ENCODE assay signal across 1 cellular context in the genomic region with DNA sequence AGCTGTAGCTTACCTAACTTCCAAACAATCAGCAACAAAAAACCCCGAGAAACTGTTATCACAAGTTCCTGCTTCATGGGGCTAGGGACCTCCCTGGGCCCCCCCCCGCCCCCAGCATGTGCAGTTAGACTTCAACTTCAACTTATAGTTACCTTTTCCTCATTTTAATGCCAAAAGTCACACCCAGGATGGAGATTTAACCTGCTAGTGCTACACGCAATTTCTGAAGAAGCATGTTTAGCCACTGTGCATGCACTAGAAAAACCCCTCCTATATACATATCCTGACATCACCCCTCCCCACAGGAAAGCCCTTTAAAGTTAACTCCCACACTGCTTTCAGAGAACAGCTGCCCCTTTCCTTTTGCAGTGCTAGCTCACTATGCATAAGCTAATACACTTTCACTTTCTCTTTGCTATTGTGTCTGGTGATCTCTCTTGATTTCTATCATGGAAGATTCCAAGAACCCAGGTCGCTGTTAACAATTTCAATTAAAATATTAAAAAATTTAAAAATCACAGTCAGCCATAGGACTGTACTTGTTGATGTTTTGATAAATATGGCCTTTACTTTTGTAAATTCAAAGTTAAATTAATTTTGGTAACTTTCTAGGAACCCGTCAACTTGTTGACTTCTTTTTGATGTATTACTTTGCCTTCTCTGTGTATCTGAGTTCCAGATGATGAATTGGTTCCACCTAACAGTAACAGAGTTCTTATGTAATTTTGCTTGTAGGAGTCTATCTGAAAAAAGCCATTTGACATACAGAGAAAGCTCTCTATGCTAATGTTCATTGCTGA.
A peak's percentile ranks its signal among the peaks of the same experiment; 100 is the strongest.
TF ChIP-seq lines count a peak whose summit lies in the region.

No MANE protein-coding gene starts in this region.

TF ChIP-seq in GM12878, 131 proteins besides CTCF, POLR2A, EP300 and RAD21 (continued from another document and continues in another):
- TF ChIP-seq CEBPZ (IDR thresholded peaks at IDR 0.05; ENCODE audit: low read depth, low read length) (no peak), ZNF24 (IDR thresholded peaks at IDR 0.05) (no peak), SMARCA5 (IDR thresholded peaks at IDR 0.05) (no peak), LARP7 (IDR thresholded peaks at IDR 0.05) (no peak), TCF3 (IDR thresholded peaks at IDR 0.05; ENCODE audit: borderline replicate concordance, insufficient read depth, low read depth, low read length) (0 out of 2 replicates have a peak, but pooled peaks have one; percentile 35), CHD4 (IDR thresholded peaks at IDR 0.05) (no peak), POLR2AphosphoS5 (IDR thresholded peaks at IDR 0.05; ENCODE audit: low read length) (no peak), JUND (IDR thresholded peaks at IDR 0.05; ENCODE audit: low read depth, low read length) (0 out of 2 replicates have a peak, but pooled peaks have one; percentile 31), BMI1 (IDR thresholded peaks at IDR 0.05; ENCODE audit: borderline replicate concordance) (no peak), POLR2AphosphoS2 (IDR thresholded peaks at IDR 0.05; ENCODE audit: low read depth, low read length) (no peak), KLF5 (IDR thresholded peaks at IDR 0.05; ENCODE audit: partially characterized antibody) (no peak), SIX5 (IDR thresholded peaks at IDR 0.05; ENCODE audit: low read depth, low read length, severe bottlenecking) (no peak), NRF1 (conservative IDR thresholded peaks at IDR 0.05; ENCODE audit: low read depth, low read length) (no peak), JUNB (IDR thresholded peaks at IDR 0.05) (peak; percentile 78), USF2 (IDR thresholded peaks at IDR 0.05; ENCODE audit: borderline replicate concordance, low read depth, low read length) (no peak; the same call in 1 of the 2 replicates), YBX1 (IDR thresholded peaks at IDR 0.05) (no peak), PML (IDR thresholded peaks at IDR 0.05; ENCODE audit: low read length) (peak; percentile 81; the same call in 1 of the 2 replicates), RCOR1 (conservative IDR thresholded peaks at IDR 0.05; ENCODE audit: low read depth, low read length) (no peak), USF1 (IDR thresholded peaks at IDR 0.05; ENCODE audit: borderline replicate concordance, extremely low read length, insufficient read depth, low read depth, low read length) (no peak), SMC3 (IDR thresholded peaks at IDR 0.05; ENCODE audit: borderline replicate concordance, low read length) (no peak; the same call in 1 of the 2 replicates), TCF12 (IDR thresholded peaks at IDR 0.05; ENCODE audit: low read depth, low read length) (peak; percentile 84; the same call in 1 of the 2 replicates), REST (IDR thresholded peaks at IDR 0.05; ENCODE audit: low read depth, low read length) (peak; percentile 64), EZH2 (IDR thresholded peaks at IDR 0.05; ENCODE audit: borderline replicate concordance, control insufficient read depth, low read depth, low read length) (no peak), SMAD5 (IDR thresholded peaks at IDR 0.05; ENCODE audit: low read depth) (no peak), CREB1 (IDR thresholded peaks at IDR 0.05; ENCODE audit: low read depth) (peak; percentile 71; the same call in 1 of the 2 replicates), PBX3 (IDR thresholded peaks at IDR 0.05; ENCODE audit: insufficient replicate concordance, low read depth, low read length) (peak; percentile 12), ZSCAN29 (IDR thresholded peaks at IDR 0.05) (no peak), TCF7 (IDR thresholded peaks at IDR 0.05; ENCODE audit: borderline replicate concordance) (no peak; the same call in 1 of the 2 replicates), PAX8 (IDR thresholded peaks at IDR 0.05) (no peak)
- TF ChIP-seq, protein P1, sequence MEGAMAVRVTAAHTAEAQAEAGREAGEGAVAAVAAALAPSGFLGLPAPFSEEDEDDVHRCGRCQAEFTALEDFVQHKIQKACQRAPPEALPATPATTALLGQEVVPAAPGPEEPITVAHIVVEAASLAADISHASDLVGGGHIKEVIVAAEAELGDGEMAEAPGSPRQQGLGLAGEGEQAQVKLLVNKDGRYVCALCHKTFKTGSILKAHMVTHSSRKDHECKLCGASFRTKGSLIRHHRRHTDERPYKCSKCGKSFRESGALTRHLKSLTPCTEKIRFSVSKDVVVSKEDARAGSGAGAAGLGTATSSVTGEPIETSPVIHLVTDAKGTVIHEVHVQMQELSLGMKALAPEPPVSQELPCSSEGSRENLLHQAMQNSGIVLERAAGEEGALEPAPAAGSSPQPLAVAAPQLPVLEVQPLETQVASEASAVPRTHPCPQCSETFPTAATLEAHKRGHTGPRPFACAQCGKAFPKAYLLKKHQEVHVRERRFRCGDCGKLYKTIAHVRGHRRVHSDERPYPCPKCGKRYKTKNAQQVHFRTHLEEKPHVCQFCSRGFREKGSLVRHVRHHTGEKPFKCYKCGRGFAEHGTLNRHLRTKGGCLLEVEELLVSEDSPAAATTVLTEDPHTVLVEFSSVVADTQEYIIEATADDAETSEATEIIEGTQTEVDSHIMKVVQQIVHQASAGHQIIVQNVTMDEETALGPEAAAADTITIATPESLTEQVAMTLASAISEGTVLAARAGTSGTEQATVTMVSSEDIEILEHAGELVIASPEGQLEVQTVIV (IDR thresholded peaks at IDR 0.05; ENCODE audit: borderline replicate concordance, partially characterized antibody) = no peak
- TF ChIP-seq, protein P2, sequence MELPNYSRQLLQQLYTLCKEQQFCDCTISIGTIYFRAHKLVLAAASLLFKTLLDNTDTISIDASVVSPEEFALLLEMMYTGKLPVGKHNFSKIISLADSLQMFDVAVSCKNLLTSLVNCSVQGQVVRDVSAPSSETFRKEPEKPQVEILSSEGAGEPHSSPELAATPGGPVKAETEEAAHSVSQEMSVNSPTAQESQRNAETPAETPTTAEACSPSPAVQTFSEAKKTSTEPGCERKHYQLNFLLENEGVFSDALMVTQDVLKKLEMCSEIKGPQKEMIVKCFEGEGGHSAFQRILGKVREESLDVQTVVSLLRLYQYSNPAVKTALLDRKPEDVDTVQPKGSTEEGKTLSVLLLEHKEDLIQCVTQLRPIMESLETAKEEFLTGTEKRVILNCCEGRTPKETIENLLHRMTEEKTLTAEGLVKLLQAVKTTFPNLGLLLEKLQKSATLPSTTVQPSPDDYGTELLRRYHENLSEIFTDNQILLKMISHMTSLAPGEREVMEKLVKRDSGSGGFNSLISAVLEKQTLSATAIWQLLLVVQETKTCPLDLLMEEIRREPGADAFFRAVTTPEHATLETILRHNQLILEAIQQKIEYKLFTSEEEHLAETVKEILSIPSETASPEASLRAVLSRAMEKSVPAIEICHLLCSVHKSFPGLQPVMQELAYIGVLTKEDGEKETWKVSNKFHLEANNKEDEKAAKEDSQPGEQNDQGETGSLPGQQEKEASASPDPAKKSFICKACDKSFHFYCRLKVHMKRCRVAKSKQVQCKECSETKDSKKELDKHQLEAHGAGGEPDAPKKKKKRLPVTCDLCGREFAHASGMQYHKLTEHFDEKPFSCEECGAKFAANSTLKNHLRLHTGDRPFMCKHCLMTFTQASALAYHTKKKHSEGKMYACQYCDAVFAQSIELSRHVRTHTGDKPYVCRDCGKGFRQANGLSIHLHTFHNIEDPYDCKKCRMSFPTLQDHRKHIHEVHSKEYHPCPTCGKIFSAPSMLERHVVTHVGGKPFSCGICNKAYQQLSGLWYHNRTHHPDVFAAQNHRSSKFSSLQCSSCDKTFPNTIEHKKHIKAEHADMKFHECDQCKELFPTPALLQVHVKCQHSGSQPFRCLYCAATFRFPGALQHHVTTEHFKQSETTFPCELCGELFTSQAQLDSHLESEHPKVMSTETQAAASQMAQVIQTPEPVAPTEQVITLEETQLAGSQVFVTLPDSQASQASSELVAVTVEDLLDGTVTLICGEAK (IDR thresholded peaks at IDR 0.05; ENCODE audit: borderline replicate concordance) = peak; percentile 42; the same call in 1 of the 2 replicates
- TF ChIP-seq, protein P3, sequence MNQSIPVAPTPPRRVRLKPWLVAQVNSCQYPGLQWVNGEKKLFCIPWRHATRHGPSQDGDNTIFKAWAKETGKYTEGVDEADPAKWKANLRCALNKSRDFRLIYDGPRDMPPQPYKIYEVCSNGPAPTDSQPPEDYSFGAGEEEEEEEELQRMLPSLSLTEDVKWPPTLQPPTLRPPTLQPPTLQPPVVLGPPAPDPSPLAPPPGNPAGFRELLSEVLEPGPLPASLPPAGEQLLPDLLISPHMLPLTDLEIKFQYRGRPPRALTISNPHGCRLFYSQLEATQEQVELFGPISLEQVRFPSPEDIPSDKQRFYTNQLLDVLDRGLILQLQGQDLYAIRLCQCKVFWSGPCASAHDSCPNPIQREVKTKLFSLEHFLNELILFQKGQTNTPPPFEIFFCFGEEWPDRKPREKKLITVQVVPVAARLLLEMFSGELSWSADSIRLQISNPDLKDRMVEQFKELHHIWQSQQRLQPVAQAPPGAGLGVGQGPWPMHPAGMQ (IDR thresholded peaks at IDR 0.05; ENCODE audit: borderline replicate concordance) = no peak
- TF ChIP-seq, protein P4, sequence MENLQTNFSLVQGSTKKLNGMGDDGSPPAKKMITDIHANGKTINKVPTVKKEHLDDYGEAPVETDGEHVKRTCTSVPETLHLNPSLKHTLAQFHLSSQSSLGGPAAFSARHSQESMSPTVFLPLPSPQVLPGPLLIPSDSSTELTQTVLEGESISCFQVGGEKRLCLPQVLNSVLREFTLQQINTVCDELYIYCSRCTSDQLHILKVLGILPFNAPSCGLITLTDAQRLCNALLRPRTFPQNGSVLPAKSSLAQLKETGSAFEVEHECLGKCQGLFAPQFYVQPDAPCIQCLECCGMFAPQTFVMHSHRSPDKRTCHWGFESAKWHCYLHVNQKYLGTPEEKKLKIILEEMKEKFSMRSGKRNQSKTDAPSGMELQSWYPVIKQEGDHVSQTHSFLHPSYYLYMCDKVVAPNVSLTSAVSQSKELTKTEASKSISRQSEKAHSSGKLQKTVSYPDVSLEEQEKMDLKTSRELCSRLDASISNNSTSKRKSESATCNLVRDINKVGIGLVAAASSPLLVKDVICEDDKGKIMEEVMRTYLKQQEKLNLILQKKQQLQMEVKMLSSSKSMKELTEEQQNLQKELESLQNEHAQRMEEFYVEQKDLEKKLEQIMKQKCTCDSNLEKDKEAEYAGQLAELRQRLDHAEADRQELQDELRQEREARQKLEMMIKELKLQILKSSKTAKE (IDR thresholded peaks at IDR 0.05; ENCODE audit: low read depth, poor library complexity, severe bottlenecking) = peak; percentile 84
